21 cellular contexts compared by ENCODE assay signal in genomic region chr14:91861091-91861490, GRCh38. TPM values are rescaled to one million over a fixed set of nuclear protein-coding genes. Genes with fewer than 3 reads are reported as not detected.
A peak's percentile ranks its signal among the peaks of the same experiment; 100 is the strongest.
DNase-seq lines count a peak whose midpoint lies in the region; ATAC-seq and TF ChIP-seq lines count a peak whose summit lies in the region.
"Had no signal": no experiment of that assay in that cellular context is flagged by ENCODE, and none has a peak within 500 bp of the region (broad histone marks: within the 10 kb centered on the region; RNA-seq: fewer than 3 reads in every experiment).

No MANE protein-coding gene starts in this region.

- intact Hi-C loops in activated CD4-positive, alpha-beta T cell treated with anti-CD3 and anti-CD28 coated beads, Interleukin-2, amount 10 ng/mL, durations not matched to agents 24 days and 14 days (cut with micrococcal nuclease) = loop anchor here (1.0 kb wide), 1 partner anchor 9 kb away; no protein-coding TSS in a partner anchor

- peak; percentile 59 to 77 for ATAC-seq in naive thymus-derived CD8-positive, alpha-beta T cell
- no peak for ATAC-seq in WTC11
- ATAC-seq in GM21576 (IDR thresholded peaks at IDR 0.05; ENCODE audit: unreplicated experiment) = no peak
- ATAC-seq in GM21423 (IDR thresholded peaks at IDR 0.05; ENCODE audit: unreplicated experiment) = no peak
- ATAC-seq: lower lobe of right lung, PC-3, upper lobe of right lung had no signal

- POLR2A ChIA-PET in naive thymus-derived CD8-positive, alpha-beta T cell (lab: Charles Lee) = interaction anchor here (0.5 to 8.3 kb wide), 10 partner anchors 9 to 666 kb away, joined by 3 to 150 read pairs (median 8); no protein-coding TSS in a partner anchor
- POLR2A ChIA-PET in WTC11 (lab: Charles Lee) = no interaction called here

- H3K9me3 Mint-ChIP-seq in activated CD4-positive, alpha-beta T cell treated with anti-CD3 and anti-CD28 coated beads, Interleukin-2, amount 10 ng/mL, durations not matched to agents 24 days and 14 days = no peaks in the 10 kb centered on the region
- H3K9me3 Mint-ChIP-seq in IgD-negative memory B cell (no peaks in the 10 kb centered on the region), WTC11 (no peaks in the 10 kb centered on the region)
- no peaks in the 10 kb centered on the region for H3K9me3 Mint-ChIP-seq in activated naive CD8-positive, alpha-beta T cell (ENCODE audit: low read depth)
- no peaks in the 10 kb centered on the region for H3K9me3 Mint-ChIP-seq in naive thymus-derived CD8-positive, alpha-beta T cell

- no peaks in the 10 kb centered on the region for H3K27me3 Mint-ChIP-seq in activated CD4-positive, alpha-beta T cell treated with anti-CD3 and anti-CD28 coated beads, Interleukin-2, amount 10 ng/mL, durations not matched to agents 24 days and 14 days
- H3K27me3 Mint-ChIP-seq in IgD-negative memory B cell (no peaks in the 10 kb centered on the region), WTC11 (ENCODE audit: low read depth) (no peaks in the 10 kb centered on the region; the same call in 1 of the 2 replicates)
- H3K27me3 Mint-ChIP-seq in activated naive CD8-positive, alpha-beta T cell = no peaks in the 10 kb centered on the region
- H3K27me3 Mint-ChIP-seq in naive thymus-derived CD8-positive, alpha-beta T cell = no peaks in the 10 kb centered on the region

- peak overlapping the region; percentile 98 for H3K27ac Mint-ChIP-seq in activated CD4-positive, alpha-beta T cell treated with anti-CD3 and anti-CD28 coated beads, Interleukin-2, amount 10 ng/mL, durations not matched to agents 24 days and 14 days
- H3K27ac Mint-ChIP-seq in IgD-negative memory B cell = peak overlapping the region in 2 of 3 donors; percentile 21 to 68
- H3K27ac Mint-ChIP-seq in activated naive CD8-positive, alpha-beta T cell = peak overlapping the region; percentile 99
- peak overlapping the region; percentile 92 to 98 (median 96) for H3K27ac Mint-ChIP-seq in naive thymus-derived CD8-positive, alpha-beta T cell
- no peak overlapping the region for H3K27ac Mint-ChIP-seq in WTC11

- no peak for TF ChIP-seq CTCF in WTC11 (IDR thresholded peaks at IDR 0.05)

- peaks cover 60% of the 10 kb centered on the region for H3K36me3 Mint-ChIP-seq in activated CD4-positive, alpha-beta T cell treated with anti-CD3 and anti-CD28 coated beads, Interleukin-2, amount 10 ng/mL, durations not matched to agents 24 days and 14 days (ENCODE audit: low read depth)
- H3K36me3 Mint-ChIP-seq in IgD-negative memory B cell (no peaks in the 10 kb centered on the region), WTC11 (no peaks in the 10 kb centered on the region)
- peaks cover 26% of the 10 kb centered on the region for H3K36me3 Mint-ChIP-seq in activated naive CD8-positive, alpha-beta T cell
- H3K36me3 Mint-ChIP-seq in naive thymus-derived CD8-positive, alpha-beta T cell = peaks cover 26 to 77% (median 52%) of the 10 kb centered on the region in 3 donors

- peak overlapping the region; percentile 88 for H3K4me3 Mint-ChIP-seq in activated CD4-positive, alpha-beta T cell treated with anti-CD3 and anti-CD28 coated beads, Interleukin-2, amount 10 ng/mL, durations not matched to agents 24 days and 14 days
- H3K4me3 Mint-ChIP-seq in IgD-negative memory B cell (peak overlapping the region in 2 of 4 donors; percentile 6), WTC11 (no peak overlapping the region)
- peak overlapping the region; percentile 86 for H3K4me3 Mint-ChIP-seq in activated naive CD8-positive, alpha-beta T cell
- H3K4me3 Mint-ChIP-seq in naive thymus-derived CD8-positive, alpha-beta T cell = peak overlapping the region; percentile 75 to 86 (median 82)

- peaks cover 70% of the 10 kb centered on the region for H3K4me1 Mint-ChIP-seq in activated CD4-positive, alpha-beta T cell treated with anti-CD3 and anti-CD28 coated beads, Interleukin-2, amount 10 ng/mL, durations not matched to agents 24 days and 14 days
- H3K4me1 Mint-ChIP-seq in IgD-negative memory B cell = peaks cover 15 to 22% (median 17%) of the 10 kb centered on the region in 3 donors
- H3K4me1 Mint-ChIP-seq in activated naive CD8-positive, alpha-beta T cell (ENCODE audit: low read depth) = peaks cover 92% of the 10 kb centered on the region
- peaks cover 37 to 87% (median 82%) of the 10 kb centered on the region in 4 donors for H3K4me1 Mint-ChIP-seq in naive thymus-derived CD8-positive, alpha-beta T cell
- H3K4me1 Mint-ChIP-seq in WTC11 = peaks cover 22% of the 10 kb centered on the region

- CTCF ChIA-PET in WTC11 (lab: Charles Lee) = no interaction called here

- peak; percentile 67 for DNase-seq in activated CD4-positive, alpha-beta T cell treated with anti-CD3 and anti-CD28 coated beads, Interleukin-2, amount 10 ng/mL, durations not matched to agents 24 days and 14 days
- DNase-seq in activated CD4-positive, alpha-beta T cell treated with anti-CD3 and anti-CD28 coated beads for 1 hour = no peak
- peak in 1 of 10 donors; percentile 48 for DNase-seq in naive thymus-derived CD8-positive, alpha-beta T cell
- no peak for DNase-seq in WTC11 (ENCODE audit: low spot score)
- DNase-seq: 8988T, brain microvascular endothelial cell, cortex of kidney, foreskin fibroblast, GF-D8, H7, lower lobe of right lung, NCI-H146, NCI-H82, PC-3, posterior cingulate gyrus, SHP77 treated with DMSO at 0.1 percent for 48 hours, upper lobe of right lung had no signal

TF ChIP-seq in WTC11, 78 proteins besides CTCF, POLR2A, EP300 and RAD21:
- TF ChIP-seq KAT7 (CRISPR knock-in tag; IDR thresholded peaks at IDR 0.05; ENCODE audit: borderline replicate concordance) (no peak), ZNF671 (CRISPR knock-in tag; IDR thresholded peaks at IDR 0.05) (no peak), CREM (CRISPR knock-in tag; IDR thresholded peaks at IDR 0.05) (no peak)

RNA-seq across cellular contexts. Expression of gene TC2N, which starts 6.2 kb away (rescaled TPM):
- 18.6 and 19.3 TPM in 2 replicates for total RNA-seq in activated CD4-positive, alpha-beta T cell treated with anti-CD3 and anti-CD28 coated beads, Interleukin-2, amount 10 ng/mL, durations not matched to agents 24 days and 14 days
- polyA plus RNA-seq in IgD-negative memory B cell = 8.9 TPM
- total RNA-seq in naive thymus-derived CD8-positive, alpha-beta T cell = 100 to 1,000 TPM; 298 to 309 TPM
- polyA plus RNA-seq in naive thymus-derived CD8-positive, alpha-beta T cell = 100 to 1,000 TPM; 125 to 167 (median 160) TPM
- 29.3 to 33.0 TPM (median 29.6 TPM) in 3 replicates for total RNA-seq in WTC11 (2021)

Comparison
In these comparisons a context has a peak if more than half of its experiments do, and no peak if none do; other contexts are left out.
1. ATAC-seq: peak in naive thymus-derived CD8-positive, alpha-beta T cell (2 of 2); none in WTC11 (single experiment), GM21576 (single experiment) and GM21423 (single experiment).